8 cellular contexts compared by ENCODE assay signal in the genomic region with DNA sequence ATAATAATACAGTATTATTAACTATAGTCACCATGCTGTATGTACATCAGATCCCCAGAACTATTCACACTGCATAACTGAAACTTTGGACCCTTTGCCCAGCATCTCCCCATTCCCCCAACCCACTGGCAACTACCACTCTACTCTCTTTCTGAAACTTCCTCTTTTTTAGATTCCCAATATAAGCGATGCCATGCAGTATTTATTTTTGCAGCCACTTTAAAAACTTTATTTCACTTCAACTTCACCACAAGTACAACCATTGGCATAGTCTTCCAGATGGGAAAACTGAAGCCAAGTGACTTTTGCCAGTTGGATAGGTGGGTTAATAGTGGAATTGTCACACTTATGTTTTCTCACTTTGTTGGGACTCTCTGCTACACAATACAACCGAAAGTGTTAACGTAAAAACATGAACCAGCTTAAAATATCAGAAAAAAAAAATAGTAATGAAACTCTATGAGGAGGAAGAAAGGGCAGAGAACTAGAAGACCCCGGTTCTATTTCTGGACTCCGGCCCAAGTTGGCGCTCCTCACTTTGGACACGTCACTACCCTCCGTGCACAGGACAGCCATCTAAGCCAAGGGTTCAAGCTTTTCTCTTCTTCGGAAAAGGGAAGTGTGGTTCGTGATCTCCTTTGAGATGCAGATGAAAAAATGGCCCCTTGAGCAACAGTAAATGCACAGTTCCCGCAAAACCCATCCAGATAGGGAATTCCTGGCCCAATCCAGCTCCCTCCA. TPM values are rescaled to one million over a fixed set of nuclear protein-coding genes. Genes with fewer than 3 reads are reported as not detected.
DNase-seq lines count a peak whose midpoint lies in the region; ATAC-seq and TF ChIP-seq lines count a peak whose summit lies in the region.

No MANE protein-coding gene starts in this region.

- no peaks in the 10 kb centered on the region for H3K27me3 Mint-ChIP-seq in activated B cell treated with CpG ODN at 0.5 μM for 24 hours

- no peak for TF ChIP-seq EP300 in suprapubic skin (IDR thresholded peaks at IDR 0.05)

- no peak for DNase-seq in heart left ventricle
- no peak for DNase-seq in left ventricle myocardium superior
- DNase-seq in HUDEP-2 (lab: John Stamatoyannopoulos, UW; ENCODE audit: unreplicated experiment in 76 of 76), result peak in 48 of 76 experiments; percentile 3 to 66 (median 29)
- no peak for DNase-seq in activated B cell treated with CpG ODN at 0.5 μM for 24 hours
- no peak for DNase-seq in suprapubic skin (ENCODE audit: low spot score in 2 of 2)

- TF ChIP-seq POLR2A in heart left ventricle (IDR thresholded peaks at IDR 0.05) (no peak), suprapubic skin (IDR thresholded peaks at IDR 0.05) (no peak)

- H3K27ac ChIP-seq in heart left ventricle (no peak overlapping the region), suprapubic skin (no peak overlapping the region)

- CTCF ChIA-PET in activated B cell treated with CpG ODN at 0.5 μM for 24 hours (lab: Charles Lee), result no interaction called here

- H3K4me3 Mint-ChIP-seq in activated B cell treated with CpG ODN at 0.5 μM for 24 hours, result peak overlapping the region; percentile 88

- H3K27ac Mint-ChIP-seq in activated B cell treated with CpG ODN at 0.5 μM for 24 hours, result peak overlapping the region; percentile 24

- H3K36me3 ChIP-seq in heart left ventricle (peaks cover 0 to 5% (median 0%) of the 10 kb centered on the region in 9 donors), suprapubic skin (no peaks in the 10 kb centered on the region)

- intact Hi-C loops in heart left ventricle (cut with DNase I), result no loop called here
- intact Hi-C loops in left ventricle myocardium superior (cut with micrococcal nuclease), result no loop called here
- intact Hi-C loops in activated B cell treated with CpG ODN at 0.5 μM for 24 hours (cut with micrococcal nuclease), result loop anchor here (2.0 to 5.0 kb wide), 3 partner anchors 68 to 1622 kb away; a partner anchor contains a TSS

- POLR2A ChIA-PET in activated B cell treated with CpG ODN at 0.5 μM for 24 hours (lab: Charles Lee), result no interaction called here

- H3K9me3 Mint-ChIP-seq in activated B cell treated with CpG ODN at 0.5 μM for 24 hours, result no peaks in the 10 kb centered on the region

- no peaks in the 10 kb centered on the region for H3K36me3 Mint-ChIP-seq in activated B cell treated with CpG ODN at 0.5 μM for 24 hours (ENCODE audit: low read depth)

- H3K9me3 ChIP-seq in heart left ventricle (no peaks in the 10 kb centered on the region), iPS-18c (ENCODE audit: control insufficient read depth, insufficient read depth, low read length) (no peaks in the 10 kb centered on the region), suprapubic skin (no peaks in the 10 kb centered on the region)

- H3K27me3 ChIP-seq in heart left ventricle, result no peaks in the 10 kb centered on the region
- H3K27me3 ChIP-seq in suprapubic skin, result no peaks in the 10 kb centered on the region

- H3K4me1 ChIP-seq in heart left ventricle (peaks cover 0 to 24% (median 8%) of the 10 kb centered on the region in 12 donors), suprapubic skin (peaks cover 22% of the 10 kb centered on the region)

- TF ChIP-seq CTCF in heart left ventricle (IDR thresholded peaks at IDR 0.05) (no peak), activated B cell treated with CpG ODN at 0.5 μM for 24 hours (IDR thresholded peaks at IDR 0.05) (no peak), suprapubic skin (IDR thresholded peaks at IDR 0.05) (no peak)

- WGBS in heart left ventricle, 4 donors, result 6 to 10% (median 8%) methylated on average over 10 to 11 of the region's 11 CpGs
- WGBS in suprapubic skin, result 6% methylated on average over 11 of the region's 11 CpGs

- H3K4me1 Mint-ChIP-seq in activated B cell treated with CpG ODN at 0.5 μM for 24 hours, result peaks cover 24% of the 10 kb centered on the region

- ATAC-seq in heart left ventricle, result no peak
- ATAC-seq in left ventricle myocardium superior, result no peak
- no peak for ATAC-seq in activated B cell treated with CpG ODN at 0.5 μM for 24 hours (ENCODE audit: low read depth)
- no peak for ATAC-seq in GM18858 (IDR thresholded peaks at IDR 0.05; ENCODE audit: unreplicated experiment)
- no peak for ATAC-seq in GM19324 (IDR thresholded peaks at IDR 0.05; ENCODE audit: low FRiP score, unreplicated experiment)

- peak overlapping the region; percentile 8 to 80 (median 56) for H3K4me3 ChIP-seq in heart left ventricle
- H3K4me3 ChIP-seq in iPS-18c (ENCODE audit: insufficient read depth, low read depth, low read length), result peak overlapping the region; percentile 98
- peak overlapping the region; percentile 66 for H3K4me3 ChIP-seq in suprapubic skin

RNA-seq across cellular contexts. Expression of a gene that starts 0.7 kb away (rescaled TPM):
- 1 to 10 TPM in 3 of 9 donors, under 1 TPM in 6; 0.19 to 7.6 (median 0.76) TPM for total RNA-seq in heart left ventricle
- under 1 TPM; 0.28 to 0.57 TPM for polyA plus RNA-seq in heart left ventricle
- total RNA-seq in left ventricle myocardium superior, result 1.1 TPM
- total RNA-seq in activated B cell treated with CpG ODN at 0.5 μM for 24 hours, result 1.9 and 2.0 TPM in 2 replicates
- total RNA-seq in suprapubic skin, result 1 to 10 TPM; 1.3 to 6.3 (median 4.3) TPM

Comparison
In these comparisons a context has a peak if more than half of its experiments do, and no peak if none do; other contexts are left out.
1. DNase-seq: peak in HUDEP-2 (48 of 76); none in heart left ventricle (0 of 5), left ventricle myocardium superior (single experiment), activated B cell treated with CpG ODN at 0.5 μM for 24 hours (single experiment) and suprapubic skin (0 of 2).
2. Peak in every context shown above with its lines, with median percentiles within 50 percentile points of each other: H3K4me3 ChIP-seq.